8 cellular contexts compared by ENCODE assay signal in genomic region chr2:238060542-238061309, GRCh38. TPM values are rescaled to one million over a fixed set of nuclear protein-coding genes. Genes with fewer than 3 reads are reported as not detected.
A peak's percentile ranks its signal among the peaks of the same experiment; 100 is the strongest.
DNase-seq lines count a peak whose midpoint lies in the region; ATAC-seq lines count a peak whose summit lies in the region.

TSS of gene SCLY (plus strand) at chr2:238061001. CDS start at chr2:238061055, 54 bp downstream.

- DNase-seq in NCI-H187 treated with DMSO at 0.1 percent for 48 hours (lab: John Stamatoyannopoulos, UW) (peak; percentile 20), anterior cingulate cortex (lab: John Stamatoyannopoulos, UW) (peak; percentile 63 to 99 (median 98)), right cardiac atrium (peak; percentile 97 to 99 (median 99)), putamen (ENCODE audit: low spot score) (peak; percentile 99), aorta (peak; percentile 98 to 100)

- H3K27ac ChIP-seq in right cardiac atrium (ENCODE audit: low read length) = peak within 1 kb of the TSS; percentile 93
- peak within 1 kb of the TSS; percentile 49 to 92 for H3K27ac ChIP-seq in aorta (ENCODE audit: low read depth in 1 of 2, low read length in 2 of 2)

- under 1% methylated on average over 97 of the region's 97 CpGs for WGBS in right cardiac atrium
- 0% methylated on average over 81 to 97 of the region's 97 CpGs for WGBS in aorta, 2 donors

- peak within 1 kb of the TSS; percentile 92 for H3K4me3 ChIP-seq in right cardiac atrium (ENCODE audit: low read length)
- peak within 1 kb of the TSS; percentile 32 to 74 for H3K4me3 ChIP-seq in aorta (ENCODE audit: low read length in 2 of 2)

- H3K9me3 ChIP-seq in right cardiac atrium (ENCODE audit: control insufficient read depth, low read length) (no peaks in the 10 kb centered on the region), aorta (ENCODE audit: control insufficient read depth, low read length) (no peaks in the 10 kb centered on the region)

- H3K27me3 ChIP-seq in right cardiac atrium (ENCODE audit: control insufficient read depth, insufficient read depth) = no peaks in the 10 kb centered on the region
- no peaks in the 10 kb centered on the region for H3K27me3 ChIP-seq in aorta (ENCODE audit: control insufficient read depth in 1 of 2, insufficient read depth in 2 of 2, low read length in 1 of 2)

- ATAC-seq in GM18498 (IDR thresholded peaks at IDR 0.05; ENCODE audit: unreplicated experiment) (peak; percentile 96), HG02938 (IDR thresholded peaks at IDR 0.05; ENCODE audit: unreplicated experiment) (peak; percentile 90), right cardiac atrium (peak; percentile 99 to 100), aorta (ENCODE audit: low FRiP score) (peak; percentile 100)

- H3K36me3 ChIP-seq in aorta (ENCODE audit: control insufficient read depth in 1 of 2, insufficient read depth in 2 of 2, low read length in 1 of 2) = no peaks in the 10 kb centered on the region

- H3K4me1 ChIP-seq in right cardiac atrium (ENCODE audit: control insufficient read depth, insufficient read depth, low read length) (no peaks in the 10 kb centered on the region), aorta (ENCODE audit: control insufficient read depth in 1 of 2, insufficient read depth in 2 of 2, low read length in 2 of 2) (no peaks in the 10 kb centered on the region)

- intact Hi-C loops in T-helper 2 cell treated with Interferon-gamma antibody and Interleukin-4, amounts not matched to agents 100 ng/mL and 5 ng/mL, for 36 hours (cut with micrococcal nuclease) = loop anchor here (1.0 to 2.0 kb wide), 7 partner anchors 62 to 368 kb away; partner anchors contain the start of genes HES6, ILKAP and PER2
- intact Hi-C loops in right cardiac atrium (cut with DNase I) = loop anchor here in 1 of 4 donors (5.0 kb wide), 1 partner anchor 93 kb away; the partner anchor contains the start of gene UBE2F
- intact Hi-C loops in aorta (cut with DNase I) = loop anchor here (2.0 to 10.0 kb wide), 4 partner anchors 77 to 204 kb away; partner anchors contain the start of genes UBE2F (in 2 of the 2), KLHL30 (in 1 of the 2) and RAMP1 (in 1 of the 2)

RNA-seq across cellular contexts. Expression of gene SCLY, which starts in this region (rescaled TPM):
- 40.4 and 40.5 TPM in 2 replicates for total RNA-seq in T-helper 2 cell treated with Interferon-gamma antibody and Interleukin-4, amounts not matched to agents 100 ng/mL and 5 ng/mL, for 36 hours
- total RNA-seq in right cardiac atrium = 10 to 100 TPM in 3 of 4 donors, 1 to 10 TPM in 1; 9.4 to 14.2 (median 11.7) TPM
- polyA plus RNA-seq in right cardiac atrium = 8.2 TPM
- total RNA-seq in aorta = 10 to 100 TPM; 14.1 to 15.4 TPM
- 10 to 100 TPM in 1 of 2 donors, 1 to 10 TPM in 1; 6.3 to 11.1 TPM for polyA plus RNA-seq in aorta

Comparison
In these comparisons a context has a peak if more than half of its experiments do, and no peak if none do; other contexts are left out.
1. Peak in every context shown above with its lines: DNase-seq, ATAC-seq, H3K4me3 ChIP-seq and H3K27ac ChIP-seq.
2. DNase-seq: peak in every context shown above with its lines; median percentile 99 in right cardiac atrium; 99 in putamen; 99 in aorta; 98 in anterior cingulate cortex; 20 in NCI-H187 treated with DMSO at 0.1 percent for 48 hours.